Comparison of ENCODE assay signal across 21 cellular contexts in the genomic region with DNA sequence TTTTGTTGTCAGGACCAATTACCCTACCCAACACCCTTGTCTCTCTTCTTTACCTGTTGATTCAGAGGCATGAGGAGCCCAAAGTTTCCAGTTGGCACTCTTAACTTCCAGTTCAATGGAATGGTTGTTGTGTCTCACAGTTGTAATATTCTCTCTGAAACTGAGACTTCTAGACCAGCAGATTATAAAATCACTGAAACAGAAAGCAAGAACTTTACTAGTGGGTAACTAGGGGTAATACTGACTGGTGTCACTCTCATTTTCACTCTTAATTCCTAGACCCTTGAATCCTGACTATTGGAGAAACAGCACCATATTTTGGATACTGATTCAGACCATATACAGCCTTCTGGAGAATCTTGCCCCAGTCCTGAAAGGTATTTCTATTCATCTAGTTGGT.
A peak's percentile ranks its signal among the peaks of the same experiment; 100 is the strongest.
DNase-seq lines count a peak whose midpoint lies in the region; ATAC-seq and TF ChIP-seq lines count a peak whose summit lies in the region.
"Had no signal": no experiment of that assay in that cellular context is flagged by ENCODE, and none has a peak within 500 bp of the region (broad histone marks: within the 10 kb centered on the region; RNA-seq: fewer than 3 reads in every experiment).

No MANE protein-coding gene starts in this region.

- H3K27me3 ChIP-seq in right atrium auricular region (no peaks in the 10 kb centered on the region), colonic mucosa (no peaks in the 10 kb centered on the region)
- H3K27me3 ChIP-seq: left lung, sigmoid colon had no signal

- ATAC-seq in GM18873 (IDR thresholded peaks at IDR 0.05; ENCODE audit: low FRiP score, unreplicated experiment) (peak; percentile 80), GM21423 (IDR thresholded peaks at IDR 0.05; ENCODE audit: unreplicated experiment) (peak; percentile 66), HG02763 (IDR thresholded peaks at IDR 0.05; ENCODE audit: unreplicated experiment) (peak; percentile 77), HG03378 (IDR thresholded peaks at IDR 0.05; ENCODE audit: unreplicated experiment) (peak; percentile 51)
- no peak for ATAC-seq in activated T-cell treated with anti-CD3 and anti-CD28 coated beads, Interleukin-2, amount 50 U/mL, for 4 hours
- ATAC-seq: CD8-positive, alpha-beta T cell; left lung had no signal

- peaks cover 13% of the 10 kb centered on the region for H3K9me3 Mint-ChIP-seq in activated T-cell treated with anti-CD3 and anti-CD28 coated beads, Interleukin-2, amount 50 U/mL, for 4 hours

- no peak for TF ChIP-seq CTCF in right atrium auricular region (IDR thresholded peaks at IDR 0.05)
- TF ChIP-seq CTCF in colonic mucosa (IDR thresholded peaks at IDR 0.05), result no peak

- H3K27ac ChIP-seq in right atrium auricular region, result no peak overlapping the region
- H3K27ac ChIP-seq in colonic mucosa, result no peak overlapping the region
- H3K27ac ChIP-seq: epithelial cell of prostate, left lung, sigmoid colon had no signal

- H3K9me3 ChIP-seq in right atrium auricular region (peaks cover 0 to 10% of the 10 kb centered on the region in 2 donors), colonic mucosa (no peaks in the 10 kb centered on the region)
- H3K9me3 ChIP-seq: left lung had no signal

- H3K27me3 Mint-ChIP-seq in activated T-cell treated with anti-CD3 and anti-CD28 coated beads, Interleukin-2, amount 50 U/mL, for 4 hours (ENCODE audit: low read depth), result peaks cover 11% of the 10 kb centered on the region
- H3K27me3 Mint-ChIP-seq: activated CD4-positive, alpha-beta memory T cell treated with anti-CD3 and anti-CD28 coated beads for 36 hours had no signal

- DNase-seq in right atrium auricular region (ENCODE audit: low spot score) (no peak), colonic mucosa (no peak), germinal center (ENCODE audit: low spot score) (no peak)
- DNase-seq in activated T-cell treated with anti-CD3 and anti-CD28 coated beads, Interleukin-2, amount 50 U/mL, for 4 hours, result no peak
- DNase-seq: activated CD4-positive, alpha-beta memory T cell treated with anti-CD3 and anti-CD28 coated beads for 36 hours; activated naive CD8-positive, alpha-beta T cell treated with anti-CD3 and anti-CD28 coated beads, Interleukin-2, amount 10 ng/mL, durations not matched to agents 7 days and 5 days; activated T-cell treated with anti-CD3 and anti-CD28 coated beads, Interleukin-2, amount 50 U/mL, for 48 hours; CD8-positive, alpha-beta T cell; dermis blood vessel endothelial cell; DND-41; IMR-90; left lung; MV-4-11; NCI-H748 treated with DMSO at 0.1 percent for 48 hours; sigmoid colon; stimulated activated CD4-positive, alpha-beta T cell treated with anti-CD3 and anti-CD28 coated beads, Interleukin-2, amount 100 ng/mL, for 48 hours had no signal

- no peak overlapping the region for H3K4me3 Mint-ChIP-seq in activated T-cell treated with anti-CD3 and anti-CD28 coated beads, Interleukin-2, amount 50 U/mL, for 4 hours
- H3K4me3 Mint-ChIP-seq: activated CD4-positive, alpha-beta memory T cell treated with anti-CD3 and anti-CD28 coated beads for 36 hours; activated naive CD8-positive, alpha-beta T cell treated with anti-CD3 and anti-CD28 coated beads, Interleukin-2, amount 10 ng/mL, durations not matched to agents 7 days and 5 days; CD8-positive, alpha-beta T cell had no signal

- intact Hi-C loops in colonic mucosa (cut with DNase I), result no loop called here

- H3K36me3 ChIP-seq in right atrium auricular region (no peaks in the 10 kb centered on the region), colonic mucosa (no peaks in the 10 kb centered on the region)
- H3K36me3 ChIP-seq: left lung, sigmoid colon had no signal

- H3K36me3 Mint-ChIP-seq in activated T-cell treated with anti-CD3 and anti-CD28 coated beads, Interleukin-2, amount 50 U/mL, for 4 hours (ENCODE audit: insufficient read depth), result no peaks in the 10 kb centered on the region
- H3K36me3 Mint-ChIP-seq: activated CD4-positive, alpha-beta memory T cell treated with anti-CD3 and anti-CD28 coated beads for 36 hours; activated naive CD8-positive, alpha-beta T cell treated with anti-CD3 and anti-CD28 coated beads, Interleukin-2, amount 10 ng/mL, durations not matched to agents 7 days and 5 days; CD8-positive, alpha-beta T cell had no signal

- H3K4me1 ChIP-seq in right atrium auricular region (no peaks in the 10 kb centered on the region), colonic mucosa (no peaks in the 10 kb centered on the region)
- H3K4me1 ChIP-seq: left lung, sigmoid colon had no signal

- H3K9ac ChIP-seq in colonic mucosa (ENCODE audit: low read depth in 2 of 2, low read length in 2 of 2), result no peak overlapping the region

- no peak overlapping the region for H3K4me3 ChIP-seq in right atrium auricular region
- no peak overlapping the region for H3K4me3 ChIP-seq in colonic mucosa
- H3K4me3 ChIP-seq: left lung, sigmoid colon had no signal

- no peaks in the 10 kb centered on the region for H3K4me1 Mint-ChIP-seq in activated T-cell treated with anti-CD3 and anti-CD28 coated beads, Interleukin-2, amount 50 U/mL, for 4 hours (ENCODE audit: low read depth)
- H3K4me1 Mint-ChIP-seq: activated naive CD8-positive, alpha-beta T cell treated with anti-CD3 and anti-CD28 coated beads, Interleukin-2, amount 10 ng/mL, durations not matched to agents 7 days and 5 days had no signal

Comparison
In these comparisons a context has a peak if more than half of its experiments do, and no peak if none do; other contexts are left out.
1. ATAC-seq: peak in GM18873 (single experiment), GM21423 (single experiment), HG02763 (single experiment) and HG03378 (single experiment); none in activated T-cell treated with anti-CD3 and anti-CD28 coated beads, Interleukin-2, amount 50 U/mL, for 4 hours (0 of 2).